8 cellular contexts compared by ENCODE assay signal in genomic region chr2:134232868-134233732, GRCh38. TPM values are rescaled to one million over a fixed set of nuclear protein-coding genes. Genes with fewer than 3 reads are reported as not detected.
A peak's percentile ranks its signal among the peaks of the same experiment; 100 is the strongest.
DNase-seq lines count a peak whose midpoint lies in the region; ATAC-seq and TF ChIP-seq lines count a peak whose summit lies in the region.

No MANE protein-coding gene starts in this region.

- peak overlapping the region; percentile 4; the same call in 1 of the 2 replicates for H3K4me3 ChIP-seq in PC-3 (ENCODE audit: low read length)
- no peak overlapping the region for H3K4me3 ChIP-seq in lower lobe of right lung
- H3K4me3 ChIP-seq in neural progenitor cell, result no peak overlapping the region

- TF ChIP-seq CTCF in PC-3 (conservative IDR thresholded peaks at IDR 0.05; ENCODE audit: low read depth, low read length), result no peak
- no peak for TF ChIP-seq CTCF in lower lobe of right lung (IDR thresholded peaks at IDR 0.05)
- TF ChIP-seq CTCF in neural progenitor cell (IDR thresholded peaks at IDR 0.05), result no peak

- H3K79me2 ChIP-seq in PC-3 (ENCODE audit: low read length) (peaks cover 36% of the 10 kb centered on the region; the same call in 1 of the 2 replicates), neural progenitor cell (ENCODE audit: low read depth) (peaks cover 2% of the 10 kb centered on the region)

- H3K27me3 Mint-ChIP-seq in neural progenitor cell (ENCODE audit: insufficient read depth, low read depth), result peaks cover 3% of the 10 kb centered on the region

- H3K9me3 Mint-ChIP-seq in neural progenitor cell, result peaks cover 19% of the 10 kb centered on the region

- H3K27ac ChIP-seq in PC-3 (ENCODE audit: low read length) (peak overlapping the region; percentile 56), lower lobe of right lung (no peak overlapping the region), neural progenitor cell (no peak overlapping the region)

- H3K4me3 Mint-ChIP-seq in neural progenitor cell, result no peak overlapping the region

- H2AFZ ChIP-seq in PC-3 (ENCODE audit: low read length), result no peak overlapping the region
- H2AFZ ChIP-seq in neural progenitor cell (replicated peaks), result no peak overlapping the region

- H3F3A ChIP-seq in PC-3 (ENCODE audit: low read length, unreplicated experiment), result peaks cover 8% of the 10 kb centered on the region
- no peaks in the 10 kb centered on the region for H3F3A ChIP-seq in neural progenitor cell (ENCODE audit: low read depth)

- BruUV-seq in PC-3 (replicated peaks; lab: Mats Ljungman, UMichigan), result no TSS peak

- H3K4me1 Mint-ChIP-seq in neural progenitor cell, result no peaks in the 10 kb centered on the region

- no peaks in the 10 kb centered on the region for H3K9me3 ChIP-seq in PC-3 (ENCODE audit: low read length)
- peaks cover 12% of the 10 kb centered on the region for H3K9me3 ChIP-seq in lower lobe of right lung
- H3K9me3 ChIP-seq in neural progenitor cell (ENCODE audit: low read depth), result no peaks in the 10 kb centered on the region

- ATAC-seq in HG02852 (IDR thresholded peaks at IDR 0.05; ENCODE audit: unreplicated experiment), result peak; percentile 49
- ATAC-seq in PC-3, result peak; percentile 47
- ATAC-seq in lower lobe of right lung, result peak; percentile 29 to 51

- H3K4me2 ChIP-seq in PC-3 (ENCODE audit: low read length) (peak overlapping the region; percentile 45), neural progenitor cell (no peak overlapping the region)

- CTCF ChIA-PET in PC-3 (lab: Charles Lee), result no interaction called here

- intact Hi-C loops in PC-3 (cut with micrococcal nuclease) (no loop called here), lower lobe of right lung (cut with DNase I) (no loop called here)

- POLR2A ChIA-PET in PC-3 (lab: Charles Lee; ENCODE audit: unreplicated experiment), result interaction anchor here (0.6 kb wide), 1 partner anchor 346 kb away, joined by 4 read pairs; no protein-coding TSS in a partner anchor

- DNase-seq in SIG-M5 treated with dmso at 0.1 percent for 504 hours (lab: John Stamatoyannopoulos, UW; ENCODE audit: unreplicated experiment) (peak; percentile 21), SIG-M5 (lab: John Stamatoyannopoulos, UW) (no peak), PC-3 (peak; percentile 87), lower lobe of right lung (no peak), COLO829 (ENCODE audit: low spot score) (no peak), retina (no peak), neural progenitor cell (ENCODE audit: low spot score) (no peak)

- no peak overlapping the region for H3K27ac Mint-ChIP-seq in neural progenitor cell

- H3K36me3 ChIP-seq in PC-3 (ENCODE audit: low read depth, low read length) (peaks cover 4% of the 10 kb centered on the region; the same call in 1 of the 2 replicates), lower lobe of right lung (no peaks in the 10 kb centered on the region), neural progenitor cell (peaks cover 4% of the 10 kb centered on the region)

- H3K27me3 ChIP-seq in PC-3 (ENCODE audit: low read length), result no peaks in the 10 kb centered on the region
- no peaks in the 10 kb centered on the region for H3K27me3 ChIP-seq in lower lobe of right lung (ENCODE audit: low read depth)
- no peaks in the 10 kb centered on the region for H3K27me3 ChIP-seq in neural progenitor cell

- no peak overlapping the region for H3K9ac ChIP-seq in PC-3 (ENCODE audit: low read length)
- H3K9ac ChIP-seq in neural progenitor cell, result no peak overlapping the region

- peaks cover 3% of the 10 kb centered on the region for H3K36me3 Mint-ChIP-seq in neural progenitor cell

- no peaks in the 10 kb centered on the region for H3K9me2 ChIP-seq in PC-3 (replicated peaks; ENCODE audit: low read length)

- H4K20me1 ChIP-seq in PC-3 (ENCODE audit: low read length) (no peaks in the 10 kb centered on the region; the same call in 1 of the 2 replicates), neural progenitor cell (ENCODE audit: low read depth) (no peaks in the 10 kb centered on the region)

- H3K4me1 ChIP-seq in PC-3 (ENCODE audit: insufficient read depth, low read length) (peaks cover 34% of the 10 kb centered on the region), lower lobe of right lung (peaks cover 21% of the 10 kb centered on the region), neural progenitor cell (no peaks in the 10 kb centered on the region)

RNA-seq across cellular contexts. Expression of gene MGAT5, which starts 20.8 kb away (rescaled TPM):
- total RNA-seq in PC-3 (2014; rRNA removed), result 32.7 and 33.8 TPM in 2 replicates
- 61.7 TPM for total RNA-seq in lower lobe of right lung
- total RNA-seq in neural progenitor cell (ENCODE audit: low replicate concordance), result 21.2 and 28.8 TPM in 2 replicates

Comparison
In these comparisons a context has a peak if more than half of its experiments do, and no peak if none do; other contexts are left out.
1. DNase-seq: peak in SIG-M5 treated with dmso at 0.1 percent for 504 hours (single experiment) and PC-3 (single experiment); none in SIG-M5 (single experiment), lower lobe of right lung (single experiment), COLO829 (single experiment), retina (single experiment) and neural progenitor cell (single experiment).
2. Peak in every context shown above with its lines, with median percentiles within 50 percentile points of each other: ATAC-seq.